In genomic region chr1:242743983-242744780, GRCh38 we compare ENCODE assay signal across 28 cellular contexts.
"Had no signal": no experiment of that assay in that cellular context is flagged by ENCODE, and none has a peak within 500 bp of the region (broad histone marks: within the 10 kb centered on the region; RNA-seq: fewer than 3 reads in every experiment).

No MANE protein-coding gene starts in this region.

- H3K27ac ChIP-seq: adrenal gland, cardiac muscle cell, gastroesophageal sphincter, hepatocyte, left ventricle myocardium inferior, neural progenitor cell, parathyroid adenoma, right atrium auricular region, skin epidermis, upper lobe of left lung, vagina had no signal

- H3K4me1 ChIP-seq: adrenal gland, gastroesophageal sphincter, left ventricle myocardium inferior, neural progenitor cell, parathyroid adenoma, right atrium auricular region, upper lobe of left lung, vagina had no signal

- H3K4me2 ChIP-seq: hepatocyte, neural progenitor cell had no signal

- H3K4me3 Mint-ChIP-seq: activated CD4-positive, alpha-beta T cell treated with anti-CD3 and anti-CD28 coated beads for 36 hours; activated CD8-positive, alpha-beta memory T cell treated with anti-CD3 and anti-CD28 coated beads, Interleukin-2, amount 10 ng/mL, durations not matched to agents 7 days and 5 days; activated CD8-positive, alpha-beta T cell treated with anti-CD3 and anti-CD28 coated beads, Interleukin-2, amount 10 ng/mL, durations not matched to agents 7 days and 5 days; activated naive CD8-positive, alpha-beta T cell treated with anti-CD3 and anti-CD28 coated beads for 36 hours; activated T-cell treated with anti-CD3 and anti-CD28 coated beads, Interleukin-2, amount 50 U/mL, for 72 hours; brain; naive thymus-derived CD4-positive, alpha-beta T cell; neural progenitor cell; stimulated activated effector memory CD8-positive, alpha-beta T cell treated with anti-CD3 and anti-CD28 coated beads, Interleukin-12 subunit alpha, Interleukin-12 subunit beta, amount 100 ng/mL, for 72 hours; stimulated activated naive CD8-positive, alpha-beta T cell treated with anti-CD3 and anti-CD28 coated beads, Interleukin-15, Interleukin-2, amounts not matched to agents 100 ng/mL and 50 ng/mL, for 24 hours had no signal

- H3K9me3 ChIP-seq: adrenal gland, vagina had no signal

- H3K4me1 Mint-ChIP-seq: activated CD4-positive, alpha-beta T cell treated with anti-CD3 and anti-CD28 coated beads for 36 hours; activated CD8-positive, alpha-beta memory T cell treated with anti-CD3 and anti-CD28 coated beads, Interleukin-2, amount 10 ng/mL, durations not matched to agents 7 days and 5 days; activated naive CD8-positive, alpha-beta T cell treated with anti-CD3 and anti-CD28 coated beads for 36 hours; naive thymus-derived CD4-positive, alpha-beta T cell; stimulated activated effector memory CD8-positive, alpha-beta T cell treated with anti-CD3 and anti-CD28 coated beads, Interleukin-12 subunit alpha, Interleukin-12 subunit beta, amount 100 ng/mL, for 72 hours had no signal

- H3K4me3 ChIP-seq: adrenal gland, cardiac muscle cell, gastroesophageal sphincter, hepatocyte, left ventricle myocardium inferior, neural progenitor cell, right atrium auricular region, skin epidermis, upper lobe of left lung, vagina had no signal

- H3K27ac Mint-ChIP-seq: activated CD4-positive, alpha-beta T cell treated with anti-CD3 and anti-CD28 coated beads for 36 hours; activated CD8-positive, alpha-beta memory T cell treated with anti-CD3 and anti-CD28 coated beads, Interleukin-2, amount 10 ng/mL, durations not matched to agents 7 days and 5 days; activated CD8-positive, alpha-beta T cell treated with anti-CD3 and anti-CD28 coated beads, Interleukin-2, amount 10 ng/mL, durations not matched to agents 7 days and 5 days; activated naive CD8-positive, alpha-beta T cell treated with anti-CD3 and anti-CD28 coated beads for 36 hours; activated T-cell treated with anti-CD3 and anti-CD28 coated beads, Interleukin-2, amount 50 U/mL, for 72 hours; naive thymus-derived CD4-positive, alpha-beta T cell; neural progenitor cell; stimulated activated effector memory CD8-positive, alpha-beta T cell treated with anti-CD3 and anti-CD28 coated beads, Interleukin-12 subunit alpha, Interleukin-12 subunit beta, amount 100 ng/mL, for 72 hours; stimulated activated naive CD8-positive, alpha-beta T cell treated with anti-CD3 and anti-CD28 coated beads, Interleukin-15, Interleukin-2, amounts not matched to agents 100 ng/mL and 50 ng/mL, for 24 hours had no signal

- H2AFZ ChIP-seq: hepatocyte, neural progenitor cell, parathyroid adenoma had no signal

- ATAC-seq: activated CD4-positive, alpha-beta T cell treated with anti-CD3 and anti-CD28 coated beads for 36 hours; activated CD8-positive, alpha-beta memory T cell treated with anti-CD3 and anti-CD28 coated beads, Interleukin-2, amount 10 ng/mL, durations not matched to agents 7 days and 5 days; activated CD8-positive, alpha-beta T cell treated with anti-CD3 and anti-CD28 coated beads, Interleukin-2, amount 10 ng/mL, durations not matched to agents 7 days and 5 days; activated T-cell treated with anti-CD3 and anti-CD28 coated beads, Interleukin-2, amount 50 U/mL, for 72 hours; gastroesophageal sphincter; naive thymus-derived CD4-positive, alpha-beta T cell; stimulated activated effector memory CD8-positive, alpha-beta T cell treated with anti-CD3 and anti-CD28 coated beads, Interleukin-12 subunit alpha, Interleukin-12 subunit beta, amount 100 ng/mL, for 72 hours had no signal

- FAIRE-seq: endothelial cell of umbilical vein had no signal

- H3K27me3 ChIP-seq: adrenal gland, cardiac muscle cell, gastroesophageal sphincter, hepatocyte, neural progenitor cell, right atrium auricular region, upper lobe of left lung, vagina had no signal

- H3K9ac ChIP-seq: neural progenitor cell, parathyroid adenoma had no signal

- DNase-seq: activated CD4-positive, alpha-beta T cell treated with anti-CD3 and anti-CD28 coated beads for 36 hours; activated CD4-positive, CD25-positive, alpha-beta regulatory T cell; activated CD8-positive, alpha-beta memory T cell treated with anti-CD3 and anti-CD28 coated beads, Interleukin-2, amount 10 ng/mL, durations not matched to agents 7 days and 5 days; activated CD8-positive, alpha-beta T cell treated with anti-CD3 and anti-CD28 coated beads, Interleukin-2, amount 10 ng/mL, durations not matched to agents 7 days and 5 days; activated naive CD4-positive, alpha-beta T cell; activated naive CD8-positive, alpha-beta T cell treated with anti-CD3 and anti-CD28 coated beads for 36 hours; activated T-cell treated with anti-CD3 and anti-CD28 coated beads, Interleukin-2, amount 50 U/mL, for 72 hours; adrenal gland; aorta; cortex of kidney; left ventricle myocardium inferior; naive thymus-derived CD4-positive, alpha-beta T cell; occipital lobe; stimulated activated CD4-positive, alpha-beta T cell treated with anti-CD3 and anti-CD28 coated beads, Interleukin-12 subunit alpha, Interleukin-12 subunit beta, amount 100 ng/mL, for 4 hours; stimulated activated CD4-positive, alpha-beta T cell treated with anti-CD3 and anti-CD28 coated beads, Interleukin-4, amount 100 ng/mL, for 24 hours; upper lobe of left lung had no signal

- H3K36me3 ChIP-seq: adrenal gland, cardiac muscle cell, gastroesophageal sphincter, left ventricle myocardium inferior, neural progenitor cell, right atrium auricular region, upper lobe of left lung, vagina had no signal

- H3K79me2 ChIP-seq: hepatocyte, parathyroid adenoma had no signal

- H3K36me3 Mint-ChIP-seq: activated CD8-positive, alpha-beta memory T cell treated with anti-CD3 and anti-CD28 coated beads, Interleukin-2, amount 10 ng/mL, durations not matched to agents 7 days and 5 days; activated naive CD8-positive, alpha-beta T cell treated with anti-CD3 and anti-CD28 coated beads for 36 hours; brain; neural progenitor cell; stimulated activated effector memory CD8-positive, alpha-beta T cell treated with anti-CD3 and anti-CD28 coated beads, Interleukin-12 subunit alpha, Interleukin-12 subunit beta, amount 100 ng/mL, for 72 hours had no signal

- H3K27me3 Mint-ChIP-seq: activated CD4-positive, alpha-beta T cell treated with anti-CD3 and anti-CD28 coated beads for 36 hours; activated CD8-positive, alpha-beta memory T cell treated with anti-CD3 and anti-CD28 coated beads, Interleukin-2, amount 10 ng/mL, durations not matched to agents 7 days and 5 days; brain; stimulated activated naive CD8-positive, alpha-beta T cell treated with anti-CD3 and anti-CD28 coated beads, Interleukin-15, Interleukin-2, amounts not matched to agents 100 ng/mL and 50 ng/mL, for 24 hours had no signal

- H3K9me3 Mint-ChIP-seq: neural progenitor cell had no signal
